Comparison of ENCODE assay signal across 8 cellular contexts in the genomic region with DNA sequence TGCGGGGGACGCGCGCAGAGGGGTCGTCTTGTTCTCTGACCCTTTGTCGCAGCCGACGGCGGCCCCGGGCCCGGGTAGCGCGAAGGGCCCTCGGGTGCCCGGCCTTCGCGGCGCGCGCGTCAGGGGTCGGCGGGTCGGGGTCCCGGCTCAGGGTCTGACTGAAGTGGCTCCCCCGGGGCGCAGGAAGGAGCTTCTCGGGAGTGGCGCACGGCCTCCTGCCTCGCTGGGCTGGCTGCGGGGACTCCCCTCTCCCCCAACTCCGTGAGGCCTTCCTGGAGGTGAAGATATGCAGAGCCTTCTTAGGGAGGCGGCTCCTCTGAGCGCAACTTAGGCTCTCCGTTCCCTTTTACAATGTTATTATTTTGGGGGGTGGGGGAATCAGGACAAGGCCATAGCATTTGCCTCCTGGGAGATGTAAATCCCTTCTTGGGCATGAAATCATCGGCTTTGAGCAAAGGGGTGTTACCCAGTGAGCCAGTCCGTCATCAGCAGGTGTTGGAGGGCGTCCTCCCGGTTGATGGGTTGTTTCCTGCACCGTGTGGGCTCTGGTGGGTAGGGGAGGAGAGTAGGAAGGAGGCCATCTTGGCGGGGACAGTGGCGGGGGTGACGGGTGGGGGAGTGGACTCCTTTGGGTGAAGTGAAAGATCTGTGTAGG. TPM values are rescaled to one million over a fixed set of nuclear protein-coding genes. Genes with fewer than 3 reads are reported as not detected.
DNase-seq lines count a peak whose midpoint lies in the region; ATAC-seq and TF ChIP-seq lines count a peak whose summit lies in the region.

No MANE protein-coding gene starts in this region.

- TF ChIP-seq CTCF in OCI-LY7 (conservative IDR thresholded peaks at IDR 0.05; ENCODE audit: low read length): no peak
- no peak for TF ChIP-seq CTCF in natural killer cell (IDR thresholded peaks at IDR 0.05)
- TF ChIP-seq CTCF in stomach (IDR thresholded peaks at IDR 0.05): no peak

- H3K4me1 ChIP-seq in CD4-positive, CD25-positive, alpha-beta regulatory T cell (ENCODE audit: control insufficient read depth, insufficient read depth, low read length, poor library complexity, severe bottlenecking): peaks cover 22% of the 10 kb centered on the region
- H3K4me1 ChIP-seq in OCI-LY7 (ENCODE audit: insufficient read depth, low read length, poor library complexity, severe bottlenecking) (peaks cover 33% of the 10 kb centered on the region), stomach (peaks cover 5 to 56% (median 37%) of the 10 kb centered on the region in 4 donors)

- 0 to 2% (median 1%) methylated on average over 8 to 44 of the region's 44 CpGs for WGBS in stomach, 5 donors

- H3K9me3 ChIP-seq in CD4-positive, CD25-positive, alpha-beta regulatory T cell (ENCODE audit: control insufficient read depth in 2 of 2, low read length in 2 of 2): no peaks in the 10 kb centered on the region
- H3K9me3 ChIP-seq in OCI-LY7 (ENCODE audit: low read length) (no peaks in the 10 kb centered on the region), stomach (no peaks in the 10 kb centered on the region)

- H3K9me3 Mint-ChIP-seq in CD4-positive, CD25-positive, alpha-beta regulatory T cell: no peaks in the 10 kb centered on the region
- no peaks in the 10 kb centered on the region for H3K9me3 Mint-ChIP-seq in activated T-cell treated with anti-CD3 and anti-CD28 coated beads, Interleukin-2, amount 50 U/mL, for 72 hours
- no peaks in the 10 kb centered on the region for H3K9me3 Mint-ChIP-seq in natural killer cell

- H4K20me1 ChIP-seq in OCI-LY7 (ENCODE audit: insufficient read depth, low read length): no peaks in the 10 kb centered on the region

- intact Hi-C loops in OCI-LY7 (cut with micrococcal nuclease; ENCODE audit: unreplicated experiment) (loop anchor here (5.0 kb wide), 1 partner anchor 320 kb away; no protein-coding TSS in a partner anchor), natural killer cell (cut with micrococcal nuclease) (loop anchor here (5.0 kb wide), 1 partner anchor 50 kb away; no protein-coding TSS in a partner anchor), stomach (cut with DNase I; ENCODE audit: low total_unique reads) (loop anchor here (5.0 kb wide), 1 partner anchor 65 kb away; no protein-coding TSS in a partner anchor)

- peak; percentile 71 to 88 (median 82) for DNase-seq in CD4-positive, CD25-positive, alpha-beta regulatory T cell
- DNase-seq in OCI-LY7 (ENCODE audit: low spot score) (peak; percentile 89), fibroblast of gingiva (ENCODE audit: low read depth) (peak; percentile 17), natural killer cell (peak; percentile 49), stomach (peak; percentile 52)
- peak; percentile 76 to 84 for DNase-seq in activated T-cell treated with anti-CD3 and anti-CD28 coated beads, Interleukin-2, amount 50 U/mL, for 72 hours

- no peaks in the 10 kb centered on the region for H3K9me2 ChIP-seq in OCI-LY7 (ENCODE audit: insufficient read depth, low read length)

- CTCF ChIA-PET in OCI-LY7 (lab: Charles Lee; ENCODE audit: unreplicated experiment): interaction anchor here (0.6 to 3.8 kb wide), 15 partner anchors 12 to 904 kb away, joined by 3 to 66 read pairs (median 4); no protein-coding TSS in a partner anchor

- TF ChIP-seq EP300 in stomach (IDR thresholded peaks at IDR 0.05): no peak

- POLR2A ChIA-PET in OCI-LY7 (lab: Charles Lee): interaction anchor here (0.6 to 2.5 kb wide), 15 partner anchors 10 to 823 kb away, joined by 3 to 40 read pairs (median 4); a partner anchor contains a TSS

- H3K4me3 ChIP-seq in CD4-positive, CD25-positive, alpha-beta regulatory T cell (ENCODE audit: low read depth, low read length): peak overlapping the region; percentile 92
- H3K4me3 ChIP-seq in OCI-LY7 (ENCODE audit: low read depth, low read length, poor library complexity, severe bottlenecking) (peak overlapping the region; percentile 81), stomach (peak overlapping the region; percentile 81 to 98 (median 88))

- peaks cover 4% of the 10 kb centered on the region for H3K36me3 ChIP-seq in CD4-positive, CD25-positive, alpha-beta regulatory T cell (ENCODE audit: control insufficient read depth, insufficient read depth, low read length)
- H3K36me3 ChIP-seq in OCI-LY7 (ENCODE audit: insufficient read depth, low read length) (peaks cover 13% of the 10 kb centered on the region; the same call in 1 of the 2 replicates), stomach (no peaks in the 10 kb centered on the region)

- H3K27ac ChIP-seq in CD4-positive, CD25-positive, alpha-beta regulatory T cell (ENCODE audit: insufficient read depth, low read length, poor library complexity, severe bottlenecking): peak overlapping the region; percentile 99
- peak overlapping the region; percentile 80 for H3K27ac ChIP-seq in OCI-LY7 (ENCODE audit: low read depth, low read length, poor library complexity, severe bottlenecking)
- H3K27ac ChIP-seq in stomach: peak overlapping the region; percentile 93 to 99 (median 97)

- peak overlapping the region; percentile 67 for H2AFZ ChIP-seq in OCI-LY7 (ENCODE audit: low read length)

- H3K27ac Mint-ChIP-seq in CD4-positive, CD25-positive, alpha-beta regulatory T cell: peak overlapping the region; percentile 95 to 99 (median 97)
- H3K27ac Mint-ChIP-seq in activated T-cell treated with anti-CD3 and anti-CD28 coated beads, Interleukin-2, amount 50 U/mL, for 72 hours: peak overlapping the region; percentile 97
- H3K27ac Mint-ChIP-seq in natural killer cell: peak overlapping the region; percentile 86 to 98

- H3K4me3 Mint-ChIP-seq in CD4-positive, CD25-positive, alpha-beta regulatory T cell: peak overlapping the region; percentile 95 to 97 (median 96)
- H3K4me3 Mint-ChIP-seq in activated T-cell treated with anti-CD3 and anti-CD28 coated beads, Interleukin-2, amount 50 U/mL, for 72 hours: peak overlapping the region; percentile 95 to 98
- peak overlapping the region; percentile 92 for H3K4me3 Mint-ChIP-seq in natural killer cell

- peak; percentile 32 to 33 for ATAC-seq in CD4-positive, CD25-positive, alpha-beta regulatory T cell (ENCODE audit: low read depth in 2 of 2)
- ATAC-seq in GM19452 (IDR thresholded peaks at IDR 0.05; ENCODE audit: unreplicated experiment): peak; percentile 32
- ATAC-seq in HG03558 (IDR thresholded peaks at IDR 0.05; ENCODE audit: extremely low read depth, unreplicated experiment): peak; percentile 8
- ATAC-seq in activated T-cell treated with anti-CD3 and anti-CD28 coated beads, Interleukin-2, amount 50 U/mL, for 72 hours (replicated peaks in 1 of 2): peak; percentile 55 to 60
- peak; percentile 18 to 39 (median 31) for ATAC-seq in natural killer cell

- H3K36me3 Mint-ChIP-seq in CD4-positive, CD25-positive, alpha-beta regulatory T cell: peaks cover 7% of the 10 kb centered on the region
- peaks cover 3 to 5% of the 10 kb centered on the region in 2 donors for H3K36me3 Mint-ChIP-seq in activated T-cell treated with anti-CD3 and anti-CD28 coated beads, Interleukin-2, amount 50 U/mL, for 72 hours (ENCODE audit: insufficient read depth in 2 of 2)
- no peaks in the 10 kb centered on the region for H3K36me3 Mint-ChIP-seq in natural killer cell

- TF ChIP-seq POLR2A in stomach (IDR thresholded peaks at IDR 0.05): no peak

- no peaks in the 10 kb centered on the region for H3K27me3 ChIP-seq in CD4-positive, CD25-positive, alpha-beta regulatory T cell (ENCODE audit: control insufficient read depth, insufficient read depth, low read length)
- no peaks in the 10 kb centered on the region for H3K27me3 ChIP-seq in stomach

- no peaks in the 10 kb centered on the region for H3K27me3 Mint-ChIP-seq in CD4-positive, CD25-positive, alpha-beta regulatory T cell
- no peaks in the 10 kb centered on the region for H3K27me3 Mint-ChIP-seq in activated T-cell treated with anti-CD3 and anti-CD28 coated beads, Interleukin-2, amount 50 U/mL, for 72 hours (ENCODE audit: low read depth)
- H3K27me3 Mint-ChIP-seq in natural killer cell (ENCODE audit: low read depth in 2 of 2): no peaks in the 10 kb centered on the region

- no TSS peak for BruUV-seq in OCI-LY7 (replicated peaks; lab: Mats Ljungman, UMichigan)

- H3K4me2 ChIP-seq in OCI-LY7 (ENCODE audit: low read length): peak overlapping the region; percentile 96

- H3K4me1 Mint-ChIP-seq in CD4-positive, CD25-positive, alpha-beta regulatory T cell: peaks cover 12 to 47% (median 29%) of the 10 kb centered on the region in 4 donors
- H3K4me1 Mint-ChIP-seq in activated T-cell treated with anti-CD3 and anti-CD28 coated beads, Interleukin-2, amount 50 U/mL, for 72 hours (ENCODE audit: low read depth): peaks cover 57% of the 10 kb centered on the region
- peaks cover 27 to 31% of the 10 kb centered on the region in 2 donors for H3K4me1 Mint-ChIP-seq in natural killer cell

- H3K79me2 ChIP-seq in OCI-LY7 (ENCODE audit: insufficient read depth, low read depth, low read length): peaks cover 44% of the 10 kb centered on the region

RNA-seq across cellular contexts. Expression of a gene that starts 0.5 kb away (rescaled TPM):
- total RNA-seq in CD4-positive, CD25-positive, alpha-beta regulatory T cell: 77.9 TPM
- polyA plus RNA-seq in CD4-positive, CD25-positive, alpha-beta regulatory T cell: 10 to 100 TPM; 47.6 to 75.4 (median 51.5) TPM
- total RNA-seq in OCI-LY7 (2014; rRNA removed; shearing (Covaris generic)): 16.5 and 16.6 TPM in 2 replicates
- total RNA-seq in OCI-LY7 (2022) (42.8 and 46.1 TPM in 2 replicates), natural killer cell (10 to 100 TPM; 45.6 to 54.7 (median 53.8) TPM), stomach (10 to 100 TPM; 11.3 to 88.1 (median 47.9) TPM)
- 10 to 100 TPM; 62.0 to 67.2 TPM for total RNA-seq in activated T-cell treated with anti-CD3 and anti-CD28 coated beads, Interleukin-2, amount 50 U/mL, for 72 hours
- polyA plus RNA-seq in stomach: 1 to 10 TPM; 2.1 to 8.0 (median 5.4) TPM

RNA-seq across cellular contexts. Expression of a gene that starts 7.6 kb away (rescaled TPM):
- total RNA-seq in CD4-positive, CD25-positive, alpha-beta regulatory T cell: 33.0 TPM
- 10 to 100 TPM; 67.5 to 89.9 (median 76.2) TPM for polyA plus RNA-seq in CD4-positive, CD25-positive, alpha-beta regulatory T cell
- total RNA-seq in OCI-LY7 (2014; rRNA removed; shearing (Covaris generic)): 499 and 567 TPM in 2 replicates
- total RNA-seq in OCI-LY7 (2022): 470 and 513 TPM in 2 replicates
- total RNA-seq in activated T-cell treated with anti-CD3 and anti-CD28 coated beads, Interleukin-2, amount 50 U/mL, for 72 hours: 100 to 1,000 TPM; 383 to 474 TPM
- total RNA-seq in natural killer cell: 10 to 100 TPM; 41.5 to 50.6 (median 46.9) TPM
- total RNA-seq in stomach: 10 to 100 TPM in 3 of 5 donors, 1 to 10 TPM in 1, under 1 TPM in 1; 0.87 to 77.5 (median 21.4) TPM
- polyA plus RNA-seq in stomach: 10 to 100 TPM; 77.9 to 82.3 (median 78.2) TPM

RNA-seq across cellular contexts. Expression of a gene that starts 14.5 kb away (rescaled TPM):
- 48.3 TPM for total RNA-seq in CD4-positive, CD25-positive, alpha-beta regulatory T cell
- polyA plus RNA-seq in CD4-positive, CD25-positive, alpha-beta regulatory T cell: 100 to 1,000 TPM; 158 to 237 (median 214) TPM
- total RNA-seq in OCI-LY7 (2014; rRNA removed; shearing (Covaris generic)): 114 and 138 TPM in 2 replicates
- 81.1 and 90.5 TPM in 2 replicates for total RNA-seq in OCI-LY7 (2022)
- total RNA-seq in activated T-cell treated with anti-CD3 and anti-CD28 coated beads, Interleukin-2, amount 50 U/mL, for 72 hours: 10 to 100 TPM; 70.9 to 71.9 TPM
- total RNA-seq in natural killer cell: 10 to 100 TPM; 49.9 to 67.4 (median 59.9) TPM
- 100 to 1,000 TPM in 1 of 5 donors, 10 to 100 TPM in 4; 30.9 to 100 (median 46.7) TPM for total RNA-seq in stomach
- polyA plus RNA-seq in stomach: 100 to 1,000 TPM in 2 of 3 donors, 10 to 100 TPM in 1; 80.4 to 166 (median 151) TPM

Comparison
In these comparisons a context has a peak if more than half of its experiments do, and no peak if none do; other contexts are left out.
1. Peak in every context shown above with its lines: DNase-seq, ATAC-seq, H3K4me3 ChIP-seq and H3K27ac ChIP-seq.
2. DNase-seq: peak in every context shown above with its lines; median percentile 89 in OCI-LY7; 82 in CD4-positive, CD25-positive, alpha-beta regulatory T cell; 80 in activated T-cell treated with anti-CD3 and anti-CD28 coated beads, Interleukin-2, amount 50 U/mL, for 72 hours; 52 in stomach; 49 in natural killer cell; 17 in fibroblast of gingiva.
3. RNA of a gene that starts 7.6 kb away (total RNA-seq): 470 to 567 TPM in OCI-LY7 and 383 to 474 TPM in activated T-cell treated with anti-CD3 and anti-CD28 coated beads, Interleukin-2, amount 50 U/mL, for 72 hours; 41.5 to 50.6 TPM in natural killer cell, 33.0 TPM in CD4-positive, CD25-positive, alpha-beta regulatory T cell (single experiment) and 0.87 to 77.5 TPM in stomach; every median in the first group is over 4 times any median in the second.